In genomic region chr6:3520541-3521220, GRCh38 we compare ENCODE assay signal across 34 cellular contexts.
A peak's percentile ranks its signal among the peaks of the same experiment; 100 is the strongest.
DNase-seq lines count a peak whose midpoint lies in the region; ATAC-seq and TF ChIP-seq lines count a peak whose summit lies in the region.
"Had no signal": no experiment of that assay in that cellular context is flagged by ENCODE, and none has a peak within 500 bp of the region (broad histone marks: within the 10 kb centered on the region; RNA-seq: fewer than 3 reads in every experiment).

No MANE protein-coding gene starts in this region.

- DNase-seq in NCI-H69 (lab: John Stamatoyannopoulos, UW) (peak; percentile 40), choroid plexus epithelial cell (ENCODE audit: low read depth) (peak; percentile 53), mesothelial cell of epicardium (ENCODE audit: low spot score in 2 of 2, unreplicated experiment in 2 of 2) (no peak), dermis blood vessel endothelial cell (no peak), body of pancreas (no peak)
- DNase-seq: 8988T; activated CD4-positive, alpha-beta memory T cell treated with anti-CD3 and anti-CD28 coated beads, Interleukin-2, amount 10 ng/mL, durations not matched to agents 7 days and 5 days; activated CD4-positive, alpha-beta T cell treated with anti-CD3 and anti-CD28 coated beads for 1 hour; activated CD8-positive, alpha-beta memory T cell treated with anti-CD3 and anti-CD28 coated beads, Interleukin-2, amount 50 U/mL, for 48 hours; activated naive CD4-positive, alpha-beta T cell treated with anti-CD3 and anti-CD28 coated beads, Interleukin-2, amount 10 ng/mL, durations not matched to agents 7 days and 5 days; AML-193; caudate nucleus; CD4-positive, CD25-positive, alpha-beta regulatory T cell; gastrocnemius medialis; H9; MM.1S; NCI-H1417; NCI-H2029 treated with DMSO at 0.1 percent for 48 hours; NCI-H2227 treated with DMSO at 0.1 percent for 48 hours; NCI-H748 treated with DMSO at 0.1 percent for 48 hours; nephron progenitor cell; pancreas; Right ventricle myocardium superior; stimulated activated naive CD4-positive, alpha-beta T cell treated with Interleukin-2 at 50 U/mL for 16 hours had no signal

- H3K36me3 ChIP-seq in ACC112 (ENCODE audit: insufficient read depth, low read length) (no peaks in the 10 kb centered on the region), body of pancreas (replicated peaks in 1 of 2; ENCODE audit: insufficient read depth in 1 of 2, low read depth in 2 of 2) (no peaks in the 10 kb centered on the region)
- H3K36me3 ChIP-seq: gastrocnemius medialis, pancreas had no signal

- peaks cover 54% of the 10 kb centered on the region for H3K4me1 Mint-ChIP-seq in mesothelial cell of epicardium
- H3K4me1 Mint-ChIP-seq: activated CD4-positive, alpha-beta memory T cell treated with anti-CD3 and anti-CD28 coated beads, Interleukin-2, amount 10 ng/mL, durations not matched to agents 7 days and 5 days; activated naive CD4-positive, alpha-beta T cell treated with anti-CD3 and anti-CD28 coated beads, Interleukin-2, amount 10 ng/mL, durations not matched to agents 7 days and 5 days; CD4-positive, CD25-positive, alpha-beta regulatory T cell had no signal

- no peak overlapping the region for H2AFZ ChIP-seq in ACC112 (ENCODE audit: low read length, unreplicated experiment)
- H2AFZ ChIP-seq: hepatocyte had no signal

- 93 to 97% methylated on average over 8 of the region's 8 CpGs for WGBS in body of pancreas, 2 donors

- H3K27ac ChIP-seq in ACC112 (ENCODE audit: low read depth, low read length) (peak overlapping the region; percentile 40; the same call in 1 of the 2 replicates), body of pancreas (no peak overlapping the region)
- H3K27ac ChIP-seq: gastrocnemius medialis, hepatocyte, pancreas, skin epidermis had no signal

- TF ChIP-seq CTCF in choroid plexus epithelial cell (conservative IDR thresholded peaks at IDR 0.05; ENCODE audit: low read depth, low read length): no peak
- TF ChIP-seq CTCF in mesothelial cell of epicardium (IDR thresholded peaks at IDR 0.05; ENCODE audit: unreplicated experiment): no peak
- TF ChIP-seq CTCF in body of pancreas (IDR thresholded peaks at IDR 0.05): no peak

- no peaks in the 10 kb centered on the region for H3K9me3 ChIP-seq in body of pancreas
- H3K9me3 ChIP-seq: gastrocnemius medialis, pancreas had no signal

- peak overlapping the region; percentile 52 for H3K27ac Mint-ChIP-seq in mesothelial cell of epicardium
- H3K27ac Mint-ChIP-seq: activated CD4-positive, alpha-beta memory T cell treated with anti-CD3 and anti-CD28 coated beads, Interleukin-2, amount 10 ng/mL, durations not matched to agents 7 days and 5 days; activated naive CD4-positive, alpha-beta T cell treated with anti-CD3 and anti-CD28 coated beads, Interleukin-2, amount 10 ng/mL, durations not matched to agents 7 days and 5 days; activated T-helper 1 cell treated with anti-CD3 and anti-CD28 coated beads, Interleukin-12 subunit alpha, Interleukin-12 subunit beta, Interleukin-2, Interleukin-4 antibody, amounts not matched to agents 30 ng/mL and 10 ng/mL and 1 ng/mL, durations not matched to agents 14 hours and 24 hours and 36 hours; CD4-positive, CD25-positive, alpha-beta regulatory T cell; H9; T-helper 2 cell treated with Interferon-gamma antibody and Interleukin-4, amounts not matched to agents 5 μg/mL and 100 μg/mL, for 36 hours had no signal

- TF ChIP-seq POLR2A in body of pancreas (IDR thresholded peaks at IDR 0.05): no peak

- intact Hi-C loops in body of pancreas (cut with DNase I): no loop called here

- no peaks in the 10 kb centered on the region for H3K27me3 ChIP-seq in ACC112 (ENCODE audit: insufficient read depth, low read length)
- H3K27me3 ChIP-seq in body of pancreas: no peaks in the 10 kb centered on the region
- H3K27me3 ChIP-seq: hepatocyte, pancreas had no signal

- H3K4me3 ChIP-seq in ACC112 (ENCODE audit: low read depth, low read length) (no peak overlapping the region), choroid plexus epithelial cell (ENCODE audit: low read depth, low read length) (no peak overlapping the region), body of pancreas (no peak overlapping the region)
- H3K4me3 ChIP-seq: gastrocnemius medialis, GM12878, hepatocyte, lung, pancreas, skin epidermis had no signal

- H3K27me3 Mint-ChIP-seq in mesothelial cell of epicardium (ENCODE audit: low read depth): no peaks in the 10 kb centered on the region

- no peaks in the 10 kb centered on the region for H3K36me3 Mint-ChIP-seq in mesothelial cell of epicardium
- H3K36me3 Mint-ChIP-seq: activated naive CD4-positive, alpha-beta T cell treated with anti-CD3 and anti-CD28 coated beads, Interleukin-2, amount 10 ng/mL, durations not matched to agents 7 days and 5 days; CD4-positive, CD25-positive, alpha-beta regulatory T cell had no signal

- no peaks in the 10 kb centered on the region for H3K79me2 ChIP-seq in ACC112 (ENCODE audit: control insufficient read depth, insufficient read depth, low read length, unreplicated experiment)
- H3K79me2 ChIP-seq: hepatocyte had no signal

- H3K4me1 ChIP-seq in ACC112 (ENCODE audit: control insufficient read depth, insufficient read depth, low read length, unreplicated experiment) (peaks cover 66% of the 10 kb centered on the region), body of pancreas (peaks cover 6% of the 10 kb centered on the region)
- H3K4me1 ChIP-seq: pancreas had no signal

- H3K4me3 Mint-ChIP-seq in mesothelial cell of epicardium: no peak overlapping the region
- H3K4me3 Mint-ChIP-seq: activated CD4-positive, alpha-beta memory T cell treated with anti-CD3 and anti-CD28 coated beads, Interleukin-2, amount 10 ng/mL, durations not matched to agents 7 days and 5 days; activated naive CD4-positive, alpha-beta T cell treated with anti-CD3 and anti-CD28 coated beads, Interleukin-2, amount 10 ng/mL, durations not matched to agents 7 days and 5 days; activated T-helper 1 cell treated with anti-CD3 and anti-CD28 coated beads, Interleukin-12 subunit alpha, Interleukin-12 subunit beta, Interleukin-2, Interleukin-4 antibody, amounts not matched to agents 30 ng/mL and 10 ng/mL and 1 ng/mL, durations not matched to agents 14 hours and 24 hours and 36 hours; CD4-positive, CD25-positive, alpha-beta regulatory T cell; H9; nephron progenitor cell; T-helper 2 cell treated with Interferon-gamma antibody and Interleukin-4, amounts not matched to agents 5 μg/mL and 100 μg/mL, for 36 hours had no signal

- H3K9me3 Mint-ChIP-seq in mesothelial cell of epicardium: no peaks in the 10 kb centered on the region
- H3K9me3 Mint-ChIP-seq: activated CD4-positive, alpha-beta memory T cell treated with anti-CD3 and anti-CD28 coated beads, Interleukin-2, amount 10 ng/mL, durations not matched to agents 7 days and 5 days; activated naive CD4-positive, alpha-beta T cell treated with anti-CD3 and anti-CD28 coated beads, Interleukin-2, amount 10 ng/mL, durations not matched to agents 7 days and 5 days; activated T-helper 1 cell treated with anti-CD3 and anti-CD28 coated beads, Interleukin-12 subunit alpha, Interleukin-12 subunit beta, Interleukin-2, Interleukin-4 antibody, amounts not matched to agents 30 ng/mL and 10 ng/mL and 1 ng/mL, durations not matched to agents 14 hours and 24 hours and 36 hours; T-helper 2 cell treated with Interferon-gamma antibody and Interleukin-4, amounts not matched to agents 5 μg/mL and 100 μg/mL, for 36 hours had no signal

- ATAC-seq in GM21723 (IDR thresholded peaks at IDR 0.05; ENCODE audit: unreplicated experiment) (no peak), HG03432 (IDR thresholded peaks at IDR 0.05; ENCODE audit: unreplicated experiment) (no peak), body of pancreas (no peak)
- ATAC-seq: esophagus mucosa, gastrocnemius medialis, GM12878, pancreas had no signal

Comparison
In these comparisons a context has a peak if more than half of its experiments do, and no peak if none do; other contexts are left out.
1. DNase-seq: peak in NCI-H69 (single experiment) and choroid plexus epithelial cell (single experiment); none in mesothelial cell of epicardium (0 of 2), dermis blood vessel endothelial cell (single experiment) and body of pancreas (0 of 4).